8 cellular contexts compared by ENCODE assay signal in genomic region chr5:131810510-131811249, GRCh38. TPM values are rescaled to one million over a fixed set of nuclear protein-coding genes. Genes with fewer than 3 reads are reported as not detected.
DNase-seq lines count a peak whose midpoint lies in the region; ATAC-seq, FAIRE-seq and TF ChIP-seq lines count a peak whose summit lies in the region.

No MANE protein-coding gene starts in this region.

- DNase-seq in D721Med (ENCODE audit: insufficient read length, low spot score) (no peak), NOMO-1 treated with DMSO at 0.1 percent for 48 hours (lab: John Stamatoyannopoulos, UW; ENCODE audit: unreplicated experiment) (peak; percentile 18), fibroblast of the aortic adventitia (ENCODE audit: low read depth) (peak; percentile 66), type B pancreatic cell (ENCODE audit: extremely low spot score, unreplicated experiment) (no peak), midbrain (lab: John Stamatoyannopoulos, UW) (no peak), lower lobe of right lung (no peak)
- DNase-seq in stimulated activated CD4-positive, alpha-beta T cell treated with anti-CD3 and anti-CD28 coated beads, Interleukin-4, amount 100 ng/mL, for 1 hour: no peak

- H3K27me3 Mint-ChIP-seq in type B pancreatic cell: peaks cover 6% of the 10 kb centered on the region

- intact Hi-C loops in lower lobe of right lung (cut with DNase I): no loop called here

- no peak for FAIRE-seq in D721Med (lab: Jason Lieb, UNC)

- H3K27ac ChIP-seq in lower lobe of right lung: no peak overlapping the region

- peak; percentile 13 for TF ChIP-seq CTCF in D721Med (IDR thresholded peaks at IDR 0.05; ENCODE audit: insufficient read depth, missing control alignments)
- peak; percentile 18 for TF ChIP-seq CTCF in fibroblast of the aortic adventitia (IDR thresholded peaks at IDR 0.05; ENCODE audit: insufficient read depth, low read length)
- peak; percentile 63 for TF ChIP-seq CTCF in type B pancreatic cell (conservative IDR thresholded peaks at IDR 0.05)
- no peak for TF ChIP-seq CTCF in lower lobe of right lung (IDR thresholded peaks at IDR 0.05)

- H3K9me3 ChIP-seq in lower lobe of right lung: no peaks in the 10 kb centered on the region

- H3K36me3 ChIP-seq in lower lobe of right lung: no peaks in the 10 kb centered on the region

- H3K4me1 ChIP-seq in lower lobe of right lung: no peaks in the 10 kb centered on the region

- H3K4me1 Mint-ChIP-seq in type B pancreatic cell (ENCODE audit: unreplicated experiment): no peaks in the 10 kb centered on the region

- ATAC-seq in GM21515 (IDR thresholded peaks at IDR 0.05; ENCODE audit: unreplicated experiment): peak; percentile 74
- no peak for ATAC-seq in lower lobe of right lung

- H3K9me3 Mint-ChIP-seq in type B pancreatic cell: no peaks in the 10 kb centered on the region

- no peaks in the 10 kb centered on the region for H3K27me3 ChIP-seq in lower lobe of right lung (ENCODE audit: low read depth)

- H3K27ac Mint-ChIP-seq in type B pancreatic cell: no peak overlapping the region

- H3K36me3 Mint-ChIP-seq in type B pancreatic cell: no peaks in the 10 kb centered on the region

- H3K4me3 ChIP-seq in fibroblast of the aortic adventitia (ENCODE audit: low read depth, low read length): no peak overlapping the region
- H3K4me3 ChIP-seq in lower lobe of right lung: no peak overlapping the region

- no peak overlapping the region for H3K4me3 Mint-ChIP-seq in type B pancreatic cell

RNA-seq across cellular contexts. Expression of gene FNIP1, which starts 13.9 kb away (rescaled TPM):
- total RNA-seq in fibroblast of the aortic adventitia (ENCODE audit: low replicate concordance): 99.9 and 125 TPM in 2 replicates
- 32.4 and 32.9 TPM in 2 replicates for total RNA-seq in type B pancreatic cell (ENCODE audit: low replicate concordance)
- total RNA-seq in lower lobe of right lung: 40.3 TPM

Comparison
In these comparisons a context has a peak if more than half of its experiments do, and no peak if none do; other contexts are left out.
1. DNase-seq: peak in NOMO-1 treated with DMSO at 0.1 percent for 48 hours (single experiment) and fibroblast of the aortic adventitia (single experiment); none in D721Med (single experiment), type B pancreatic cell (single experiment), midbrain (single experiment), stimulated activated CD4-positive, alpha-beta T cell treated with anti-CD3 and anti-CD28 coated beads, Interleukin-4, amount 100 ng/mL, for 1 hour (single experiment) and lower lobe of right lung (single experiment).